In the genomic region with DNA sequence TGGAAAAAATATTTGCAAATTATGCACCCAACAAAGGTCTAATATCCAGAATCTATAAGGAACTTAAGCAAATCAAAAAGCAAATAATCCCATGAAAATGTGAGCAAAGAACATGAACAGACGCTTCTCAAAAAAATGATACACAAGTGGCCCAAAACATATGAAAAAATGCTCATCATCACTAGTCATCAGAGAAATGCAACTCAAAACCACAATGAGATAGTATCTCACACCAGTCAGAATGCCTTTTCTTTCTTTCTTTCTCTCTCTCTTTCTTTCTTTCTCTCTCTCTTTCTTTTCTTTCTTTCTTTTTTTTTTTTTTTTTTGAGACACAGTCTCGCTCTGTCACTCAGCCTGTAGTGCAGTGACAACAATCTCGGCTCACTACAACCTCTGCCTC, we compare ENCODE assay signal across 8 cellular contexts.
DNase-seq lines count a peak whose midpoint lies in the region; ATAC-seq and TF ChIP-seq lines count a peak whose summit lies in the region.
"Not testable (repeated sequence)": the region's sequence is repeated elsewhere in the genome, so short reads cannot be mapped to it uniquely, and the experiment has no call there.

No MANE protein-coding gene starts in this region.

- H3K9me3 ChIP-seq in adipocyte (ENCODE audit: control insufficient read depth, low read length); skeletal muscle satellite cell (replicated peaks; ENCODE audit: low read length): not testable (repeated sequence)

- peak; percentile 25 to 51 for ATAC-seq in activated T-cell treated with anti-CD3 and anti-CD28 coated beads, Interleukin-2, amount 50 U/mL, for 4 hours

- not testable (repeated sequence) for H3K36me3 Mint-ChIP-seq in HFFc6 (ENCODE audit: low read depth); activated T-cell treated with anti-CD3 and anti-CD28 coated beads, Interleukin-2, amount 50 U/mL, for 4 hours (ENCODE audit: insufficient read depth)

- H3K4me1 ChIP-seq in adipocyte (ENCODE audit: control insufficient read depth, insufficient read depth, low read length) = not testable (repeated sequence)
- H3K4me1 ChIP-seq in skeletal muscle satellite cell (ENCODE audit: control insufficient read depth, insufficient read depth, low read length) = peaks cover 31% of the 10 kb centered on the region

- H3K9ac ChIP-seq in adipocyte (ENCODE audit: low read length); skeletal muscle satellite cell (ENCODE audit: low read depth, low read length): not testable (repeated sequence)

- not testable (repeated sequence) for H3K27me3 Mint-ChIP-seq in HFFc6 (ENCODE audit: insufficient read depth); activated T-cell treated with anti-CD3 and anti-CD28 coated beads, Interleukin-2, amount 50 U/mL, for 4 hours (ENCODE audit: low read depth)

- H3K4me3 Mint-ChIP-seq in HFFc6 = peak overlapping the region; percentile 61
- H3K4me3 Mint-ChIP-seq in activated T-cell treated with anti-CD3 and anti-CD28 coated beads, Interleukin-2, amount 50 U/mL, for 4 hours = not testable (repeated sequence)

- H3K27ac Mint-ChIP-seq in HFFc6 = peak overlapping the region; percentile 93

- H3K36me3 ChIP-seq in adipocyte (ENCODE audit: control insufficient read depth, insufficient read depth, low read length, severe bottlenecking); skeletal muscle satellite cell (ENCODE audit: insufficient read depth, low read length): not testable (repeated sequence)

- peaks cover 77% of the 10 kb centered on the region for H3K4me1 Mint-ChIP-seq in HFFc6 (ENCODE audit: low read depth)
- peaks cover 14% of the 10 kb centered on the region for H3K4me1 Mint-ChIP-seq in activated T-cell treated with anti-CD3 and anti-CD28 coated beads, Interleukin-2, amount 50 U/mL, for 4 hours (ENCODE audit: low read depth)

- H3K27me3 ChIP-seq in adipocyte (replicated peaks; ENCODE audit: control insufficient read depth, insufficient read depth, low read length); skeletal muscle satellite cell (ENCODE audit: control insufficient read depth, insufficient read depth, low read length): not testable (repeated sequence)

- DNase-seq in AG10803 (ENCODE audit: low read depth) = peak; percentile 61
- peak; percentile 78 for DNase-seq in HFFc6
- peak; percentile 16 for DNase-seq in NCI-H226
- not testable (repeated sequence) for DNase-seq in activated T-cell treated with anti-CD3 and anti-CD28 coated beads, Interleukin-2, amount 50 U/mL, for 4 hours
- peak; percentile 64 for DNase-seq in adipocyte (ENCODE audit: low read depth)
- DNase-seq in choroid plexus epithelial cell (ENCODE audit: low read depth) = peak; percentile 70
- peak; percentile 84 for DNase-seq in iris pigment epithelial cell (ENCODE audit: low read depth)

- not testable (repeated sequence) for H3K9me3 Mint-ChIP-seq in HFFc6; activated T-cell treated with anti-CD3 and anti-CD28 coated beads, Interleukin-2, amount 50 U/mL, for 4 hours

- TF ChIP-seq CTCF in AG10803 (conservative IDR thresholded peaks at IDR 0.05; ENCODE audit: low read length); HFFc6 (IDR thresholded peaks at IDR 0.05); choroid plexus epithelial cell (conservative IDR thresholded peaks at IDR 0.05; ENCODE audit: low read depth, low read length): not testable (repeated sequence)

- H3K4me3 ChIP-seq in AG10803 (ENCODE audit: low read length); adipocyte (ENCODE audit: low read length); choroid plexus epithelial cell (ENCODE audit: low read depth, low read length); skeletal muscle satellite cell (ENCODE audit: low read length): not testable (repeated sequence)

- peak overlapping the region; percentile 21 for H3K4me2 ChIP-seq in skeletal muscle satellite cell (ENCODE audit: low read length)
